8 cellular contexts compared by ENCODE assay signal in genomic region chr13:91347212-91347995, GRCh38. TPM values are rescaled to one million over a fixed set of nuclear protein-coding genes. Genes with fewer than 3 reads are reported as not detected.
DNase-seq lines count a peak whose midpoint lies in the region; ATAC-seq, FAIRE-seq and TF ChIP-seq lines count a peak whose summit lies in the region.

Gene MIR17HG (plus strand): TSS chr13:91347687.

- WGBS in small intestine, 3 donors, result 0 to 1% (median 0%) methylated on average over 73 to 103 of the region's 103 CpGs

- peak within 1 kb of the TSS; percentile 99 for H3K27ac ChIP-seq in WERI-Rb-1
- H3K27ac ChIP-seq in small intestine (ENCODE audit: low read depth in 1 of 2, low read length in 1 of 2), result peak within 1 kb of the TSS; percentile 90 to 95

- H3K9me3 ChIP-seq in WERI-Rb-1 (ENCODE audit: severe bottlenecking) (no peaks in the 10 kb centered on the region), small intestine (ENCODE audit: control insufficient read depth, low read depth) (no peaks in the 10 kb centered on the region)

- no peak for FAIRE-seq in small intestine (lab: Jason Lieb, UNC)

- peaks cover 42% of the 10 kb centered on the region for H3K36me3 ChIP-seq in WERI-Rb-1
- H3K36me3 ChIP-seq in small intestine (ENCODE audit: control insufficient read depth in 2 of 2, insufficient read depth in 2 of 2, low read length in 2 of 2), result no peaks in the 10 kb centered on the region

- peak; percentile 66 for ATAC-seq in GM18909 (IDR thresholded peaks at IDR 0.05; ENCODE audit: poor library complexity, unreplicated experiment)
- peak; percentile 52 for ATAC-seq in HG03139 (IDR thresholded peaks at IDR 0.05; ENCODE audit: unreplicated experiment)

- H3K4me1 ChIP-seq in small intestine (ENCODE audit: control insufficient read depth in 2 of 2, insufficient read depth in 1 of 2, low read depth in 1 of 2, low read length in 1 of 2), result peaks cover 0 to 2% of the 10 kb centered on the region in 2 donors

- POLR2A ChIA-PET in AG04449 (lab: Yijun Ruan, JAX), result no interaction called here

- no peak for TF ChIP-seq CTCF in AG04449 (IDR thresholded peaks at IDR 0.05; ENCODE audit: insufficient read depth, low read length, missing control alignments)
- no peak for TF ChIP-seq CTCF in WERI-Rb-1 (IDR thresholded peaks at IDR 0.05; ENCODE audit: low read depth, low read length)

- H3K27me3 ChIP-seq in WERI-Rb-1 (ENCODE audit: insufficient read depth, low read depth, severe bottlenecking) (no peaks in the 10 kb centered on the region), small intestine (ENCODE audit: control insufficient read depth in 2 of 2, insufficient read depth in 2 of 2, low read length in 2 of 2) (no peaks in the 10 kb centered on the region)

- H3K4me3 ChIP-seq in AG04449 (ENCODE audit: low read depth, low read length), result peak within 1 kb of the TSS; percentile 73
- peak within 1 kb of the TSS; percentile 99 for H3K4me3 ChIP-seq in WERI-Rb-1 (ENCODE audit: low read depth, low read length)
- H3K4me3 ChIP-seq in small intestine (ENCODE audit: low read depth in 1 of 2, low read length in 2 of 2), result peak within 1 kb of the TSS; percentile 92 to 97

- in situ Hi-C loops in T47D (cut with HindIII; ENCODE audit: low pct_unique_long_range_greater_than_20kb, low sequenced_read_pairs), result no loop called here

- peak; percentile 5 for DNase-seq in AG04449 (ENCODE audit: low read depth, low spot score)
- DNase-seq in NCI-H2196 treated with DMSO at 0.1 percent for 48 hours (lab: John Stamatoyannopoulos, UW; ENCODE audit: unreplicated experiment), result peak; percentile 49
- peak; percentile 99 for DNase-seq in WERI-Rb-1
- DNase-seq in T47D (ENCODE audit: low read depth in 1 of 2, low spot score in 1 of 2), result peak; percentile 74 to 91
- peak; percentile 86 for DNase-seq in iPS-NIHi7 (ENCODE audit: extremely low spot score)
- peak; percentile 94 for DNase-seq in small intestine

- CTCF ChIA-PET in AG04449 (lab: Yijun Ruan, JAX), result no interaction called here

RNA-seq across cellular contexts. Expression of gene MIR17HG, which starts in this region (rescaled TPM):
- 1 to 10 TPM in 2 of 3 donors, under 1 TPM in 1; 0.67 to 2.2 (median 1.4) TPM for polyA plus RNA-seq in small intestine

Comparison
In these comparisons a context has a peak if more than half of its experiments do, and no peak if none do; other contexts are left out.
1. Peak in every context shown above with its lines: DNase-seq, ATAC-seq, H3K4me3 ChIP-seq and H3K27ac ChIP-seq.
2. DNase-seq: peak in every context shown above with its lines; median percentile 99 in WERI-Rb-1; 94 in small intestine; 86 in iPS-NIHi7; 82 in T47D; 49 in NCI-H2196 treated with DMSO at 0.1 percent for 48 hours; 5 in AG04449.